ENCODE assay signal across 24 cellular contexts in genomic region chr2:130949954-130950353, GRCh38.
DNase-seq lines count a peak whose midpoint lies in the region; ATAC-seq and TF ChIP-seq lines count a peak whose summit lies in the region.
"Had no signal": no experiment of that assay in that cellular context is flagged by ENCODE, and none has a peak within 500 bp of the region (broad histone marks: within the 10 kb centered on the region; RNA-seq: fewer than 3 reads in every experiment).

No MANE protein-coding gene starts in this region.

- peak; percentile 5 for DNase-seq in NK-92 treated with Interleukin-12 subunit alpha and Interleukin-12 subunit beta, amount 100 ng/mL, for 24 hours (lab: John Stamatoyannopoulos, UW)
- DNase-seq in NK-92 (lab: John Stamatoyannopoulos, UW; ENCODE audit: unreplicated experiment) (no peak), RWPE1 (ENCODE audit: low spot score) (peak; percentile 20), foreskin keratinocyte (peak in 1 of 2 donors; percentile 51), GOT3 (lab: John Stamatoyannopoulos, UW) (no peak)
- DNase-seq: ACHN, Calu3, DMS79 treated with DMSO at 0.1 percent for 48 hours, H7, KG1, MM.1S, NCI-H1048, NCI-H1417 treated with DMSO at 0.1 percent for 48 hours, NCI-H187 treated with DMSO at 0.1 percent for 48 hours, NCI-H2107, NCI-H446, NCI-H524 treated with DMSO at 0.1 percent for 48 hours, NCI-H774, SIG-M5 had no signal

- H3K27ac ChIP-seq in RWPE1 (no peak overlapping the region), foreskin keratinocyte (no peak overlapping the region)
- H3K27ac ChIP-seq: 22Rv1, SK-N-MC had no signal

- peak; percentile 88 for ATAC-seq in foreskin keratinocyte
- ATAC-seq in GM19395 (IDR thresholded peaks at IDR 0.05; ENCODE audit: unreplicated experiment) = no peak
- ATAC-seq in GM18502 (IDR thresholded peaks at IDR 0.05; ENCODE audit: poor library complexity, unreplicated experiment) = no peak
- ATAC-seq: HepG2 had no signal

- no peaks in the 10 kb centered on the region for H3K27me3 ChIP-seq in foreskin keratinocyte

- peaks cover 4% of the 10 kb centered on the region for H3K4me1 ChIP-seq in foreskin keratinocyte

- TF ChIP-seq CTCF in RWPE1 (conservative IDR thresholded peaks at IDR 0.05; ENCODE audit: low read depth) (no peak), foreskin keratinocyte (conservative IDR thresholded peaks at IDR 0.05) (no peak)

- POLR2A ChIA-PET in RWPE1 (lab: Yijun Ruan, JAX; ENCODE audit: low non-redundant PET) = no interaction called here

- CTCF ChIA-PET in RWPE1 (lab: Yijun Ruan, JAX) = interaction anchor here (0.5 to 0.6 kb wide), 2 partner anchors 29 to 69 kb away, joined by 3 read pairs; no protein-coding TSS in a partner anchor

Comparison
In these comparisons a context has a peak if more than half of its experiments do, and no peak if none do; other contexts are left out.
1. DNase-seq: peak in NK-92 treated with Interleukin-12 subunit alpha and Interleukin-12 subunit beta, amount 100 ng/mL, for 24 hours (single experiment) and RWPE1 (single experiment); none in NK-92 (single experiment) and GOT3 (single experiment).